21 cellular contexts compared by ENCODE assay signal in genomic region chr20:17494201-17494600, GRCh38.
"Had no signal": no experiment of that assay in that cellular context is flagged by ENCODE, and none has a peak within 500 bp of the region (broad histone marks: within the 10 kb centered on the region; RNA-seq: fewer than 3 reads in every experiment).

No MANE protein-coding gene starts in this region.

- H3K4me3 ChIP-seq: mucosa of descending colon, prostate gland, right atrium auricular region, stomach, thyroid gland had no signal

- DNase-seq: cortex of kidney; effector memory CD8-positive, alpha-beta T cell; hypothalamus; immature natural killer cell; mucosa of descending colon; naive B cell; stimulated activated CD4-positive, alpha-beta T cell treated with anti-CD3 and anti-CD28 coated beads, Interleukin-2, amount 100 ng/mL, for 24 hours; stimulated activated CD4-positive, alpha-beta T cell treated with anti-CD3 and anti-CD28 coated beads, Interleukin-4, amount 100 ng/mL, for 24 hours; stimulated activated naive CD4-positive, alpha-beta T cell treated with Interleukin-2 at 50 U/mL for 16 hours; stomach; thyroid gland had no signal

- H3K9me3 ChIP-seq: mucosa of descending colon, neutrophil, prostate gland, right atrium auricular region, stomach, thyroid gland had no signal

- H3K27me3 ChIP-seq: neutrophil, right atrium auricular region, stomach, thyroid gland had no signal

- H3K4me3 Mint-ChIP-seq: effector memory CD8-positive, alpha-beta T cell; immature natural killer cell; memory B cell; mesothelial cell of epicardium; naive B cell; natural killer cell treated with Interleukin-12 subunit alpha and Interleukin-12 subunit beta and Interleukin-15 and Interleukin-18, amount 100 ng/mL, for 72 hours; neural crest cell; stimulated activated effector memory CD8-positive, alpha-beta T cell treated with anti-CD3 and anti-CD28 coated beads, Interleukin-12 subunit alpha, Interleukin-12 subunit beta, amount 100 ng/mL, for 72 hours had no signal

- ATAC-seq: effector memory CD8-positive, alpha-beta T cell; mucosa of descending colon; natural killer cell treated with Interleukin-12 subunit alpha and Interleukin-12 subunit beta and Interleukin-15 and Interleukin-18, amount 100 ng/mL, for 72 hours; sciatic nerve; stimulated activated effector memory CD8-positive, alpha-beta T cell treated with anti-CD3 and anti-CD28 coated beads, Interleukin-12 subunit alpha, Interleukin-12 subunit beta, amount 100 ng/mL, for 72 hours had no signal

- H3K4me1 ChIP-seq: parathyroid adenoma, prostate gland, right atrium auricular region had no signal

- H3K4me1 Mint-ChIP-seq: immature natural killer cell; memory B cell; naive B cell; stimulated activated effector memory CD8-positive, alpha-beta T cell treated with anti-CD3 and anti-CD28 coated beads, Interleukin-12 subunit alpha, Interleukin-12 subunit beta, amount 100 ng/mL, for 72 hours had no signal

- H3K36me3 Mint-ChIP-seq: memory B cell; naive B cell; natural killer cell treated with Interleukin-12 subunit alpha and Interleukin-12 subunit beta and Interleukin-15 and Interleukin-18, amount 100 ng/mL, for 72 hours; stimulated activated effector memory CD8-positive, alpha-beta T cell treated with anti-CD3 and anti-CD28 coated beads, Interleukin-12 subunit alpha, Interleukin-12 subunit beta, amount 100 ng/mL, for 72 hours had no signal

- H3K27ac Mint-ChIP-seq: effector memory CD8-positive, alpha-beta T cell; immature natural killer cell; memory B cell; mesothelial cell of epicardium; natural killer cell treated with Interleukin-12 subunit alpha and Interleukin-12 subunit beta and Interleukin-15 and Interleukin-18, amount 100 ng/mL, for 72 hours; stimulated activated effector memory CD8-positive, alpha-beta T cell treated with anti-CD3 and anti-CD28 coated beads, Interleukin-12 subunit alpha, Interleukin-12 subunit beta, amount 100 ng/mL, for 72 hours had no signal

- H3K36me3 ChIP-seq: neutrophil, prostate gland, right atrium auricular region, stomach, thyroid gland had no signal

- H3K9me3 Mint-ChIP-seq: effector memory CD8-positive, alpha-beta T cell; immature natural killer cell; natural killer cell treated with Interleukin-12 subunit alpha and Interleukin-12 subunit beta and Interleukin-15 and Interleukin-18, amount 100 ng/mL, for 72 hours; neural crest cell; stimulated activated effector memory CD8-positive, alpha-beta T cell treated with anti-CD3 and anti-CD28 coated beads, Interleukin-12 subunit alpha, Interleukin-12 subunit beta, amount 100 ng/mL, for 72 hours had no signal

- H3K27ac ChIP-seq: neutrophil, parathyroid adenoma, prostate gland, right atrium auricular region, stomach, thyroid gland had no signal

- H3K27me3 Mint-ChIP-seq: natural killer cell treated with Interleukin-12 subunit alpha and Interleukin-12 subunit beta and Interleukin-15 and Interleukin-18, amount 100 ng/mL, for 72 hours had no signal
